In the genomic region with DNA sequence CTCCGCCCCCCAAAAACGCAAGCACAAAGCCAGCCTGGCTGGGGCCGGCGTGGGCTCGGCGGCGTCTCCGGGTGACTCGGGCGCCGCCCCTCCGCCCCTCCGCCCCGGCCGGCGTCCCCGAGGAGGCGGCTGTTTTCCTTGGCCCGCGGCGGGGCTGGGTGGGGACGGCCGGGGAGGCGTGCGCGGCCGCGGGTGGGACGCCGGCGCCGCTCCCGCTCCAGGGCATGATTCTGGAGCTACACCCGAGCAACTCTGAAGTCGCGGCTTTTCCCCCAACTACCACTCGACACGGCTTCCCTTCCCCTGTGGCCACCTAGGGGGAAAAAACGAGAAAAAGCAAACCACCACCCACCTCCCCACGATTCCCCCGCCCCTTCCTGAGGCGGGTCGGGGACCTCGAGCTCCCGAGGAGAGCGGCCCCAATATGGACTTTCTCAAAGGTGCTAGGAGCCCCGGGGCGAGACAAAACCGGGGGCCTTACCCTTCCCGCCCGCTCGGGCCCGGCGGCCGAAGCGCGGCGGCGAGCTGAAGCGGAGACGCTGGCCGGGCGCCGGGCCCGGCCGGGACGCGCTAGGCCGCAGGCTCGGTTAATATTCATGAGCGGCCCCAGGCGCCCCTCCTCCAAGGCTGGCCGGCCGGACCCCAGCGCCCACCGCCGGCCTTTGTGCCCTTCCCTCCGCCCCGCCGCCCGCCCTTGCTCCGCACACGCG, we compare ENCODE assay signal across 8 cellular contexts. TPM values are rescaled to one million over a fixed set of nuclear protein-coding genes. Genes with fewer than 3 reads are reported as not detected.
A peak's percentile ranks its signal among the peaks of the same experiment; 100 is the strongest.
DNase-seq lines count a peak whose midpoint lies in the region; ATAC-seq lines count a peak whose summit lies in the region.

No MANE protein-coding gene starts in this region.

- in situ Hi-C loops in KBM-7 (cut with MboI; ENCODE audit: low pct_unique_long_range_greater_than_20kb, low sequenced_read_pairs): no loop called here

- ATAC-seq in GM21529 (IDR thresholded peaks at IDR 0.05; ENCODE audit: unreplicated experiment): peak; percentile 24

- peak; percentile 73 for DNase-seq in ELR (ENCODE audit: low read depth)
- peak; percentile 67 for DNase-seq in KBM-7
- peak; percentile 39 for DNase-seq in activated CD4-positive, alpha-beta T cell treated with anti-CD3 and anti-CD28 coated beads, Interleukin-2, amount 50 U/mL, for 1 hour
- peak; percentile 72 for DNase-seq in ecto neural progenitor cell (ENCODE audit: low spot score)
- peak; percentile 60 to 69 for DNase-seq in lung microvascular endothelial cell (ENCODE audit: low read depth in 2 of 2)
- peak; percentile 26 to 29 for DNase-seq in stimulated activated CD8-positive, alpha-beta memory T cell treated with anti-CD3 and anti-CD28 coated beads, Interleukin-2, amount 100 ng/mL, for 48 hours (ENCODE audit: low read depth in 2 of 2)
- no peak for DNase-seq in KG1 (lab: John Stamatoyannopoulos, UW)

RNA-seq across cellular contexts. Expression of gene ARHGAP21, which starts 0.9 kb away (rescaled TPM):
- total RNA-seq in lung microvascular endothelial cell: 60.6 and 109 TPM in 2 replicates
